10 cellular contexts compared by ENCODE assay signal in the genomic region with DNA sequence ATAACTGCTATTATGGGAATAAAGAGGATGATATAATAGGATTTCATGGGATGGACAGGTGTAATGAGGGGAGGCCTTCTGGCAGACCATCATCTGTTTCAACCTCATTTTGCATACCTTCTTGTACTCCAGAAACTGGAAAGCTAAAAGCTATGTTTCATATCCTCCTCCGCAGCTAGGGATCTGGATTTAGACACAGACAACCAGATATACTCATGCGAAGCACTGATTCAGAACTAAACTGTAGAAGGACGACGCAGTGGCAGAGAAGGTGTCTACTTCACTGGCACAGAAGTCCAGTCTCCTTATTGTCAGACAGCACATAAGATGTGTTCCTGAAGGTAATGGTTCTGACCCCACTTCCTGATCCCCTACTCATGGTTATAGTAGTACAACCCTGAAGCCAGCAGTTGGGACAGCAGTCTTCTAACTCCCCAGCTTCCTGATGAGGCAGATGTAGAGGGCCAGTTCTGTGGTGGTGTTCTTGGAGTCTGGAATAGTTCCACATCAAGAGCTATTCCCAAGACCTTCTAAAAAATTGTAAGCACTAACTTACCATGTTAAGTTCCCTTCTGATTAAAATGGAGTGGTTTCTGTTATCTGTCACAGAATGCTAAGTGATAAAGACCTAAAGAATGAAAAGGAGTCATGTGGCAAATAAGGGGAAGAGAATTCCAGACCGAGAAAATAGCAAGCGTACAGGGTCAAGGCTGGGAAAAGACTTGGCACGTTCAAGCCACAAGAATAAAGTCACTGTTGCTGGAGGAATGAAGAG.
A peak's percentile ranks its signal among the peaks of the same experiment; 100 is the strongest.
DNase-seq lines count a peak whose midpoint lies in the region; ATAC-seq and TF ChIP-seq lines count a peak whose summit lies in the region.
"Had no signal": no experiment of that assay in that cellular context is flagged by ENCODE, and none has a peak within 500 bp of the region (broad histone marks: within the 10 kb centered on the region; RNA-seq: fewer than 3 reads in every experiment).

No MANE protein-coding gene starts in this region.

- no peaks in the 10 kb centered on the region for H3K4me1 ChIP-seq in neural progenitor cell
- H3K4me1 ChIP-seq: prostate gland had no signal

- H2AFZ ChIP-seq in neural progenitor cell (replicated peaks): no peak overlapping the region

- no peaks in the 10 kb centered on the region for H3K27me3 ChIP-seq in neural progenitor cell

- H3K4me3 ChIP-seq in neural progenitor cell: no peak overlapping the region
- H3K4me3 ChIP-seq: prostate gland had no signal

- DNase-seq in NCI-H82 treated with DMSO at 0.1 percent for 48 hours (lab: John Stamatoyannopoulos, UW; ENCODE audit: unreplicated experiment) (peak; percentile 32), neural progenitor cell (ENCODE audit: low spot score) (no peak), T1000 (lab: John Stamatoyannopoulos, UW) (no peak)
- DNase-seq in activated naive CD8-positive, alpha-beta T cell treated with anti-CD3 and anti-CD28 coated beads for 36 hours: no peak
- no peak for DNase-seq in activated T-cell treated with anti-CD3 and anti-CD28 coated beads, Interleukin-2, amount 50 U/mL, for 1 hour
- no peak for DNase-seq in T-helper 2 cell treated with Interferon-gamma antibody and Interleukin-4, amounts not matched to agents 5 μg/mL and 100 μg/mL, for 36 hours (ENCODE audit: low spot score)

- TF ChIP-seq CTCF in neural progenitor cell (IDR thresholded peaks at IDR 0.05): no peak

- H4K20me1 ChIP-seq in neural progenitor cell (ENCODE audit: low read depth): no peaks in the 10 kb centered on the region

- H3K9me3 ChIP-seq in neural progenitor cell (ENCODE audit: low read depth): no peaks in the 10 kb centered on the region
- H3K9me3 ChIP-seq: prostate gland had no signal

- H3K27ac Mint-ChIP-seq in neural progenitor cell: peak overlapping the region; percentile 85
- no peak overlapping the region for H3K27ac Mint-ChIP-seq in activated naive CD8-positive, alpha-beta T cell treated with anti-CD3 and anti-CD28 coated beads for 36 hours
- H3K27ac Mint-ChIP-seq in T-helper 2 cell treated with Interferon-gamma antibody and Interleukin-4, amounts not matched to agents 5 μg/mL and 100 μg/mL, for 36 hours: no peak overlapping the region
- H3K27ac Mint-ChIP-seq: activated T-helper 1 cell treated with anti-CD3 and anti-CD28 coated beads, Interleukin-12 subunit alpha, Interleukin-12 subunit beta, Interleukin-2, Interleukin-4 antibody, amounts not matched to agents 30 ng/mL and 10 ng/mL and 1 ng/mL, durations not matched to agents 14 hours and 24 hours and 36 hours had no signal

- H3K27me3 Mint-ChIP-seq in neural progenitor cell (ENCODE audit: insufficient read depth, low read depth): peaks cover 5% of the 10 kb centered on the region
- H3K27me3 Mint-ChIP-seq in activated naive CD8-positive, alpha-beta T cell treated with anti-CD3 and anti-CD28 coated beads for 36 hours: no peaks in the 10 kb centered on the region
- H3K27me3 Mint-ChIP-seq in T-helper 2 cell treated with Interferon-gamma antibody and Interleukin-4, amounts not matched to agents 5 μg/mL and 100 μg/mL, for 36 hours (ENCODE audit: low read depth): peaks cover 30% of the 10 kb centered on the region

- H3F3A ChIP-seq in neural progenitor cell (ENCODE audit: low read depth): no peaks in the 10 kb centered on the region

- no peak overlapping the region for H3K4me2 ChIP-seq in neural progenitor cell

- no peak overlapping the region for H3K4me3 Mint-ChIP-seq in neural progenitor cell
- no peak overlapping the region for H3K4me3 Mint-ChIP-seq in activated naive CD8-positive, alpha-beta T cell treated with anti-CD3 and anti-CD28 coated beads for 36 hours
- H3K4me3 Mint-ChIP-seq in T-helper 2 cell treated with Interferon-gamma antibody and Interleukin-4, amounts not matched to agents 5 μg/mL and 100 μg/mL, for 36 hours: no peak overlapping the region
- H3K4me3 Mint-ChIP-seq: activated T-helper 1 cell treated with anti-CD3 and anti-CD28 coated beads, Interleukin-12 subunit alpha, Interleukin-12 subunit beta, Interleukin-2, Interleukin-4 antibody, amounts not matched to agents 30 ng/mL and 10 ng/mL and 1 ng/mL, durations not matched to agents 14 hours and 24 hours and 36 hours had no signal

- no peaks in the 10 kb centered on the region for H3K79me2 ChIP-seq in neural progenitor cell (ENCODE audit: low read depth)

- no peaks in the 10 kb centered on the region for H3K36me3 ChIP-seq in neural progenitor cell
- H3K36me3 ChIP-seq: prostate gland had no signal

- H3K9me3 Mint-ChIP-seq in neural progenitor cell: no peaks in the 10 kb centered on the region
- H3K9me3 Mint-ChIP-seq in activated naive CD8-positive, alpha-beta T cell treated with anti-CD3 and anti-CD28 coated beads for 36 hours: peaks cover 2% of the 10 kb centered on the region
- peaks cover 4% of the 10 kb centered on the region for H3K9me3 Mint-ChIP-seq in T-helper 2 cell treated with Interferon-gamma antibody and Interleukin-4, amounts not matched to agents 5 μg/mL and 100 μg/mL, for 36 hours
- H3K9me3 Mint-ChIP-seq: activated T-helper 1 cell treated with anti-CD3 and anti-CD28 coated beads, Interleukin-12 subunit alpha, Interleukin-12 subunit beta, Interleukin-2, Interleukin-4 antibody, amounts not matched to agents 30 ng/mL and 10 ng/mL and 1 ng/mL, durations not matched to agents 14 hours and 24 hours and 36 hours had no signal

- H3K4me1 Mint-ChIP-seq in neural progenitor cell: peaks cover 42% of the 10 kb centered on the region
- no peaks in the 10 kb centered on the region for H3K4me1 Mint-ChIP-seq in activated naive CD8-positive, alpha-beta T cell treated with anti-CD3 and anti-CD28 coated beads for 36 hours
- peaks cover 12% of the 10 kb centered on the region for H3K4me1 Mint-ChIP-seq in T-helper 2 cell treated with Interferon-gamma antibody and Interleukin-4, amounts not matched to agents 5 μg/mL and 100 μg/mL, for 36 hours (ENCODE audit: low read depth)

- H3K27ac ChIP-seq in neural progenitor cell: no peak overlapping the region
- H3K27ac ChIP-seq: prostate gland had no signal

- peak; percentile 39 for ATAC-seq in GM19025 (IDR thresholded peaks at IDR 0.05; ENCODE audit: low read depth, unreplicated experiment)
- peak; percentile 61 for ATAC-seq in HG02798 (IDR thresholded peaks at IDR 0.05; ENCODE audit: poor library complexity, unreplicated experiment)

- H3K36me3 Mint-ChIP-seq in neural progenitor cell: no peaks in the 10 kb centered on the region
- no peaks in the 10 kb centered on the region for H3K36me3 Mint-ChIP-seq in activated naive CD8-positive, alpha-beta T cell treated with anti-CD3 and anti-CD28 coated beads for 36 hours
- H3K36me3 Mint-ChIP-seq in T-helper 2 cell treated with Interferon-gamma antibody and Interleukin-4, amounts not matched to agents 5 μg/mL and 100 μg/mL, for 36 hours (ENCODE audit: low read depth): no peaks in the 10 kb centered on the region

- H3K9ac ChIP-seq in neural progenitor cell: no peak overlapping the region
